ENCODE assay signal across 8 cellular contexts in the genomic region with DNA sequence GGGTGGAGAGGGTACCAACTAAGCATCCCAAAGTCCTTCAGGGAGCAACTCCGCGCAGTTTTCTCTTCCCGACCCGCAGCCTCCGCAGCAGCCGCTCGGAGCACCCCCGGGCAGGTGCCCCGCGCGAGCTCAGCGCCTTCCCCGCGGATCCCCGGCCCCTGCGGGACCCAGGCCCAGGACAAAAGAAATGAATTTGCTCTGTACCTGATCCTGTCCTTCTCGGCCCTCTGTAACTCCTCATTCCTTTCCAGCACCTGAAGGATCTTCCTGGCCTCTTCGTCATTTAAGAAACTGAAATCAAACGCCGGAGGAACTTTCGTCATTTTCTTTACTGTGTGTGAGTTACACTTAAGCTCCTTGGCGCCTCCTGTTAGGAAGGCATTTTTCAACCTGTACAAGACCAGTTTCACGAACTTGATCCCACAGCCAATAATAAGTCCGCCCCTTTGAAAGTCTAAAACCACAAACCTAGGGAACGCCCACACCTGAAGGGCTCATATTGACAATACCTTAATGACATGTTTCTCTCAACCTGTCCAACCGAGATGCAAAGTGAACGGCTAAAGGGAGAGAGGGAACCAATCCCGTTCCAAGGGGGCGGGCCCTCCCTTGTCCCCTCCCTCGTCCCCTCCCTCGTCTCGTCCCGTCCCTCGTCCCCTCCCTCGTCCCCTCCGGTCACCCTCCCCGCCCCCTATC. TPM values are rescaled to one million over a fixed set of nuclear protein-coding genes. Genes with fewer than 3 reads are reported as not detected.
DNase-seq lines count a peak whose midpoint lies in the region; ATAC-seq and TF ChIP-seq lines count a peak whose summit lies in the region.

A gene with protein sequence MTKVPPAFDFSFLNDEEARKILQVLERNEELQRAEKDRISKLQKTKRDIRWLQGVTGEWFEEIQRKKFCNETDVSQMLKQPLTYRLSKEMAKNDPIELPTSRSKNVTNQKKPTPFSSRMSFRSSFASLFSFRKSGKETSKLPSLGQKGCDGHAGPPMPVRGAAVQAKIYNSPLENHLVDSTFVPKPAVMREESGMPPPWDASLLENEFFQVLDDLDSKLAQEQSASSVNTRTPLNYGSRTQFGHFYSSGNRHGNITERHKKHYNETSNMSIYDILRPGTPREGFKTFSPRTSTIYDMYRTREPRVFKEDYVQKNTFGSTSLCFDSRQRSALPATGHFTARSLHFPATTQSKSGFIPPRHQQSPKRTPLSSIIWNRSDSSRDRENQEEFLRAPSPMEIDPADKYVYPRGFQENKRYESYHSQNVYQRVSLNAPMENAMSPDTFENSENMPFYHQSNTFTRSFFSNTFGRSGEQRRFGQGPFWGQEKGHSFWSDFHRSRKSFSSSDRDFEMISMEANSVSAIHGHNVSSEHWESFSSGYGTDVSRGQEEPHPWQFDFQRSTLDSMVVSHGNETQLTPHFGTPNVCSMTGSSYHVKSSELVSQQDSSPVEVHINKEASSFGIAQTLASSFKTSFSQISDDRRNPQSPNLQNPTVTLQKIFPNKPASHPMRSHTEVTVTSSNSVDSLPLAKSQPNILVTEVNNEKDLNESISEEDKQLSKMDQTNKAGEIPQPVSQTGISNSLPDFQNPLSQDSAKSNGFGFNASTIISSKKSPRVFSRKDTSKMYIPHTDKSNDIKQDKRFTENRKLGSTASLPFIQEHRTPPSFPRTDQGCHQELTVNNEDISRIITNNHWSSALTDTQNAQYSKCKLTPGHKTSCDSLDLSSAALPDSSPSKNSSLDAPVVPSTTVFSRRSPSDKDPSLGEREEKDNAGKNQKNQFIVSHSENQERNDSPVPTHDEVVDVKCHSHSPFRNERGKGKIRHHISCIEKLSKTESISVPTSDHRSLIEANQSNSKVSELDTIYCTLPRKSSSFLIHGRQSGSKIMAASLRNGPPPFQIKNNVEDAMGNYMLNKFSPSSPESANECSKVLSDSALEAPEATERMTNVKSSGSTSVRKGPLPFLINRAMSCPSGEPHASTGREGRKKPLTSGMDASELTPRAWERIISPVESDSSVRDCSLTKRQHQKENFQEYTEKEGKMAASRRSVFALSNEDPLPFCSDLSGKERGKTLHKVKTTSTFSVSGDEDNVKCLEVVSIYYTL (N-terminal part only) (minus strand): TSS at position 555 of the 696 bp plus-strand sequence. CDS start 232 bp downstream, at position 323.

- H4K20me1 ChIP-seq in SU-DHL-6 (ENCODE audit: low read depth, low read length) = no peaks in the 10 kb centered on the region

- TF ChIP-seq CTCF in GM10266 (IDR thresholded peaks at IDR 0.05; ENCODE audit: control insufficient read depth, insufficient read depth, low read depth, missing control alignments) (peak; percentile 5), SU-DHL-6 (IDR thresholded peaks at IDR 0.05; ENCODE audit: insufficient read depth, low read length, poor library complexity, severe bottlenecking) (no peak), cardiac muscle cell (IDR thresholded peaks at IDR 0.05; ENCODE audit: low read depth, low read length) (no peak), ovary (IDR thresholded peaks at IDR 0.05) (no peak), tibial artery (IDR thresholded peaks at IDR 0.05) (no peak)

- peak; percentile 92 for ATAC-seq in HG02678 (IDR thresholded peaks at IDR 0.05; ENCODE audit: unreplicated experiment)

- peak within 1 kb of the TSS; percentile 63 for H3K4me3 ChIP-seq in SU-DHL-6 (ENCODE audit: insufficient read depth, low read length, poor library complexity, severe bottlenecking)
- H3K4me3 ChIP-seq in cardiac muscle cell = peak within 1 kb of the TSS; percentile 70
- H3K4me3 ChIP-seq in ovary = peak within 1 kb of the TSS; percentile 78
- H3K4me3 ChIP-seq in tibial artery = peak within 1 kb of the TSS; percentile 62 to 71

- TF ChIP-seq EP300 in ovary (IDR thresholded peaks at IDR 0.05) = no peak

- H2AFZ ChIP-seq in SU-DHL-6 (ENCODE audit: low read depth, low read length, severe bottlenecking) = peak within 1 kb of the TSS; percentile 93

- peak within 1 kb of the TSS; percentile 38 for H3K9ac ChIP-seq in SU-DHL-6 (ENCODE audit: low read length)

- DNase-seq in GM10266 (ENCODE audit: extremely low spot score) = peak; percentile 92
- peak; percentile 89 for DNase-seq in NCI-H1092 treated with DMSO at 0.1 percent for 48 hours (lab: John Stamatoyannopoulos, UW)
- DNase-seq in activated naive CD8-positive, alpha-beta T cell treated with anti-CD3 and anti-CD28 coated beads, Interleukin-2, amount 50 U/mL, for 16 hours (ENCODE audit: low read depth, low spot score) = peak; percentile 80
- peak; percentile 52 to 96 for DNase-seq in cardiac muscle cell (ENCODE audit: low read depth in 1 of 2, low spot score in 1 of 2)
- peak; percentile 54 to 84 (median 68) for DNase-seq in ovary
- DNase-seq in tibial artery = peak; percentile 80 to 85

- intact Hi-C loops in ovary (cut with DNase I) (no loop called here), tibial artery (cut with DNase I; ENCODE audit: low total_unique reads) (no loop called here)

- H3K27me3 ChIP-seq in SU-DHL-6 (ENCODE audit: low read length) (no peaks in the 10 kb centered on the region), cardiac muscle cell (peaks cover 15% of the 10 kb centered on the region), ovary (no peaks in the 10 kb centered on the region), tibial artery (peaks cover 0 to 5% of the 10 kb centered on the region in 2 donors)

- H3K79me2 ChIP-seq in SU-DHL-6 (ENCODE audit: insufficient read depth, low read length) = no peaks in the 10 kb centered on the region

- H3K27ac ChIP-seq in SU-DHL-6 (ENCODE audit: low read depth, low read length) (no peak within 1 kb of the TSS), cardiac muscle cell (no peak within 1 kb of the TSS), ovary (no peak within 1 kb of the TSS), tibial artery (peak within 1 kb of the TSS; percentile 19 to 28)

- WGBS in ovary, 3 donors = 0 to 1% (median 1%) methylated on average over 37 of the region's 37 CpGs

- peaks cover 17% of the 10 kb centered on the region for H3K4me1 ChIP-seq in cardiac muscle cell (ENCODE audit: low read depth)
- peaks cover 5% of the 10 kb centered on the region for H3K4me1 ChIP-seq in ovary (ENCODE audit: insufficient read depth)
- peaks cover 0 to 16% (median 8%) of the 10 kb centered on the region in 4 donors for H3K4me1 ChIP-seq in tibial artery

- H3F3A ChIP-seq in SU-DHL-6 (ENCODE audit: insufficient read depth) = no peaks in the 10 kb centered on the region

- peak within 1 kb of the TSS; percentile 67 for H3K4me2 ChIP-seq in SU-DHL-6 (ENCODE audit: low read depth, low read length, poor library complexity, severe bottlenecking)

- H3K36me3 ChIP-seq in SU-DHL-6 (ENCODE audit: low read length) = no peaks in the 10 kb centered on the region
- H3K36me3 ChIP-seq in cardiac muscle cell = no peaks in the 10 kb centered on the region
- H3K36me3 ChIP-seq in ovary = no peaks in the 10 kb centered on the region
- H3K36me3 ChIP-seq in tibial artery = no peaks in the 10 kb centered on the region

- TF ChIP-seq POLR2A in ovary (IDR thresholded peaks at IDR 0.05) = no peak

- H3K9me2 ChIP-seq in SU-DHL-6 (replicated peaks; ENCODE audit: insufficient read depth, low read length) = no peaks in the 10 kb centered on the region

- H3K9me3 ChIP-seq in SU-DHL-6 (ENCODE audit: insufficient read depth, low read length) (no peaks in the 10 kb centered on the region), cardiac muscle cell (ENCODE audit: low read depth) (no peaks in the 10 kb centered on the region), ovary (no peaks in the 10 kb centered on the region), tibial artery (no peaks in the 10 kb centered on the region)

RNA-seq across cellular contexts. Expression of the gene that starts here (rescaled TPM):
- total RNA-seq in cardiac muscle cell = 5.6 and 7.7 TPM in 2 replicates
- 2.6 and 4.6 TPM in 2 replicates for polyA plus RNA-seq in cardiac muscle cell
- 1 to 10 TPM; 1.1 to 5.7 (median 2.1) TPM for total RNA-seq in ovary
- under 1 TPM; 0.12 to 0.37 TPM for polyA plus RNA-seq in ovary

Comparison
In these comparisons a context has a peak if more than half of its experiments do, and no peak if none do; other contexts are left out.
1. H3K27ac ChIP-seq: peak in tibial artery (2 of 2); none in SU-DHL-6 (single experiment), cardiac muscle cell (single experiment) and ovary (0 of 2).
2. Peak in every context shown above with its lines, with median percentiles within 50 percentile points of each other: DNase-seq and H3K4me3 ChIP-seq.